ENCODE assay signal across 8 cellular contexts in genomic region chr18:33751613-33752221, GRCh38.
DNase-seq lines count a peak whose midpoint lies in the region; TF ChIP-seq lines count a peak whose summit lies in the region.

No MANE protein-coding gene starts in this region.

- DNase-seq in DMS 273 (lab: John Stamatoyannopoulos, UW; ENCODE audit: unreplicated experiment): peak; percentile 68
- no peak for DNase-seq in DMS 273 treated with DMSO at 0.1 percent for 48 hours (lab: John Stamatoyannopoulos, UW)
- DNase-seq in NCI-H2171 (lab: John Stamatoyannopoulos, UW): peak; percentile 42
- DNase-seq in dermis blood vessel endothelial cell: peak; percentile 25
- no peak for DNase-seq in prostate gland (ENCODE audit: low spot score)
- no peak for DNase-seq in T-helper 2 cell
- no peak for DNase-seq in stimulated activated CD4-positive, alpha-beta T cell treated with anti-CD3 and anti-CD28 coated beads, Interleukin-4, amount 100 ng/mL, for 24 hours
- no peak for DNase-seq in effector memory CD4-positive, alpha-beta T cell

- H3K4me1 ChIP-seq in prostate gland (replicated peaks): no peaks in the 10 kb centered on the region
- no peaks in the 10 kb centered on the region for H3K4me1 ChIP-seq in effector memory CD4-positive, alpha-beta T cell (ENCODE audit: control insufficient read depth, insufficient read depth, low read length, poor library complexity, severe bottlenecking)

- no peak overlapping the region for H3K27ac ChIP-seq in prostate gland
- H3K27ac ChIP-seq in effector memory CD4-positive, alpha-beta T cell (ENCODE audit: insufficient read depth, low read length, poor library complexity, severe bottlenecking): no peak overlapping the region

- intact Hi-C loops in prostate gland (cut with DNase I): loop anchor here (10.0 kb wide), 1 partner anchor 573 kb away; no protein-coding TSS in a partner anchor

- no peaks in the 10 kb centered on the region for H3K36me3 ChIP-seq in prostate gland
- H3K36me3 ChIP-seq in effector memory CD4-positive, alpha-beta T cell (ENCODE audit: control insufficient read depth, insufficient read depth, low read length): no peaks in the 10 kb centered on the region

- H3K4me3 ChIP-seq in prostate gland: no peak overlapping the region
- H3K4me3 ChIP-seq in effector memory CD4-positive, alpha-beta T cell (ENCODE audit: insufficient read depth, low read depth, low read length, poor library complexity, severe bottlenecking): no peak overlapping the region

- TF ChIP-seq POLR2A in prostate gland (IDR thresholded peaks at IDR 0.05): no peak

- H3K9me3 ChIP-seq in prostate gland: no peaks in the 10 kb centered on the region
- no peaks in the 10 kb centered on the region for H3K9me3 ChIP-seq in effector memory CD4-positive, alpha-beta T cell (ENCODE audit: control insufficient read depth, low read length)

- WGBS in prostate gland: 38% methylated on average over 4 of the region's 4 CpGs

- peak in 3 of 4 experiments; percentile 50 to 64 (median 60) for TF ChIP-seq CTCF in prostate gland (IDR thresholded peaks at IDR 0.05)

- H3K27me3 ChIP-seq in prostate gland (replicated peaks; ENCODE audit: insufficient read depth): no peaks in the 10 kb centered on the region
- no peaks in the 10 kb centered on the region for H3K27me3 ChIP-seq in effector memory CD4-positive, alpha-beta T cell (replicated peaks; ENCODE audit: control insufficient read depth, insufficient read depth, low read length, poor library complexity, severe bottlenecking)

Comparison
In these comparisons a context has a peak if more than half of its experiments do, and no peak if none do; other contexts are left out.
1. DNase-seq: peak in DMS 273 (single experiment), NCI-H2171 (single experiment) and dermis blood vessel endothelial cell (single experiment); none in DMS 273 treated with DMSO at 0.1 percent for 48 hours (single experiment), prostate gland (single experiment), T-helper 2 cell (0 of 5), stimulated activated CD4-positive, alpha-beta T cell treated with anti-CD3 and anti-CD28 coated beads, Interleukin-4, amount 100 ng/mL, for 24 hours (single experiment) and effector memory CD4-positive, alpha-beta T cell (0 of 3).